12 cellular contexts compared by ENCODE assay signal in the genomic region with DNA sequence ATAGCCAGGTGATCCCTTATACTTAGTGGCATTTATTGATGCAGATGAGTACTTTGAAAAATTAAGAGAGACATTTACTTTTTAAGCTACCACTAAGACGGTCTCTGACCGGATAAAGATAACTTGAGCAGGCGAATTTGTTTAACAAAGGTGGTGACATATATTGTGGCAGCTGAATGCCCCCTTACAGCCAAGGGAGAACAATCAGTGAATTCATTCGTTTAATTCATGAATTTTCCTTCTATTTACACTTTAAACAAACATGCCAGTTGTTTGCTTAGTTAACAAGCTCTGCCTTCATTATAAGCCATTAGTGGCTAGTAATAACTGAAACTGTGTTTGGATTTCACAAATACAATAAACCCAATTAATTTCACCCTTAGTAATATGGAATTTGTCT.
DNase-seq lines count a peak whose midpoint lies in the region; ATAC-seq and TF ChIP-seq lines count a peak whose summit lies in the region.
"Had no signal": no experiment of that assay in that cellular context is flagged by ENCODE, and none has a peak within 500 bp of the region (broad histone marks: within the 10 kb centered on the region; RNA-seq: fewer than 3 reads in every experiment).

No MANE protein-coding gene starts in this region.

- H3K27ac ChIP-seq in endodermal cell (ENCODE audit: low read depth, low read length): no peak overlapping the region
- H3K27ac ChIP-seq in parathyroid adenoma: peak overlapping the region; percentile 76
- H3K27ac ChIP-seq: BLaER1 had no signal

- ATAC-seq in HG03378 (IDR thresholded peaks at IDR 0.05; ENCODE audit: unreplicated experiment): no peak
- ATAC-seq in activated CD8-positive, alpha-beta memory T cell treated with anti-CD3 and anti-CD28 coated beads, Interleukin-2, amount 10 ng/mL, durations not matched to agents 7 days and 5 days: no peak

- H3K4me1 ChIP-seq in Caco-2 (peaks cover 82% of the 10 kb centered on the region), endodermal cell (ENCODE audit: control insufficient read depth, insufficient read depth, low read length) (peaks cover 21% of the 10 kb centered on the region), parathyroid adenoma (peaks cover 38% of the 10 kb centered on the region)
- H3K4me1 ChIP-seq: BLaER1 had no signal

- H3K9ac ChIP-seq in endodermal cell (ENCODE audit: extremely low read depth, low read length, poor library complexity, severe bottlenecking) (no peak overlapping the region), parathyroid adenoma (no peak overlapping the region)
- H3K9ac ChIP-seq: BLaER1 had no signal

- H3K27me3 Mint-ChIP-seq in Caco-2 (ENCODE audit: insufficient read depth, unreplicated experiment) (no peaks in the 10 kb centered on the region), endodermal cell (ENCODE audit: insufficient read depth) (no peaks in the 10 kb centered on the region)
- no peaks in the 10 kb centered on the region for H3K27me3 Mint-ChIP-seq in activated CD8-positive, alpha-beta memory T cell treated with anti-CD3 and anti-CD28 coated beads, Interleukin-2, amount 10 ng/mL, durations not matched to agents 7 days and 5 days
- H3K27me3 Mint-ChIP-seq: activated B cell treated with CpG ODN at 0.5 μM for 24 hours; activated T-cell treated with anti-CD3 and anti-CD28 coated beads, Interleukin-2, amount 50 U/mL, for 24 hours had no signal

- peaks cover 12% of the 10 kb centered on the region for H3K36me3 Mint-ChIP-seq in Caco-2 (ENCODE audit: insufficient read depth, unreplicated experiment)
- no peaks in the 10 kb centered on the region for H3K36me3 Mint-ChIP-seq in endodermal cell (ENCODE audit: low read depth)
- H3K36me3 Mint-ChIP-seq in activated CD8-positive, alpha-beta memory T cell treated with anti-CD3 and anti-CD28 coated beads, Interleukin-2, amount 10 ng/mL, durations not matched to agents 7 days and 5 days: peaks cover 2% of the 10 kb centered on the region

- CTCF ChIA-PET in Caco-2 (lab: Charles Lee): no interaction called here
- CTCF ChIA-PET in activated CD8-positive, alpha-beta memory T cell treated with anti-CD3 and anti-CD28 coated beads, Interleukin-2, amount 10 ng/mL, durations not matched to agents 7 days and 5 days (lab: Charles Lee): no interaction called here

- no peaks in the 10 kb centered on the region for H3K79me2 ChIP-seq in parathyroid adenoma

- H3K4me2 ChIP-seq in parathyroid adenoma (ENCODE audit: low read length): no peak overlapping the region
- H3K4me2 ChIP-seq: BLaER1 had no signal

- H3K36me3 ChIP-seq in Caco-2 (ENCODE audit: control insufficient read depth, insufficient read depth, low read length) (no peaks in the 10 kb centered on the region), endodermal cell (ENCODE audit: control insufficient read depth, insufficient read depth, low read length) (no peaks in the 10 kb centered on the region), parathyroid adenoma (ENCODE audit: control insufficient read depth, insufficient read depth, low read length) (no peaks in the 10 kb centered on the region)
- H3K36me3 ChIP-seq: ovary had no signal

- WGBS in endodermal cell (ENCODE audit: insufficient coverage in 1 of 2, insufficient read length in 1 of 2), 2 experiments: 77% methylated on average over 4 of the region's 4 CpGs; no CpG with 5 or more reads in 1 of the 2 experiments

- no peak for DNase-seq in Caco-2
- DNase-seq in NCI-H526 (lab: John Stamatoyannopoulos, UW): peak; percentile 77 to 84
- DNase-seq in endodermal cell: peak; percentile 24
- no peak for DNase-seq in epidermal melanocyte (ENCODE audit: insufficient read length, low spot score)
- no peak for DNase-seq in activated T-cell treated with anti-CD3 and anti-CD28 coated beads, Interleukin-2, amount 50 U/mL, for 48 hours
- DNase-seq in activated CD8-positive, alpha-beta memory T cell treated with anti-CD3 and anti-CD28 coated beads, Interleukin-2, amount 10 ng/mL, durations not matched to agents 7 days and 5 days: no peak
- DNase-seq: activated B cell treated with CpG ODN at 0.5 μM for 24 hours; activated T-cell treated with anti-CD3 and anti-CD28 coated beads, Interleukin-2, amount 50 U/mL, for 24 hours had no signal

- POLR2A ChIA-PET in Caco-2 (lab: Charles Lee): no interaction called here

- H3K9me3 ChIP-seq in Caco-2 (no peaks in the 10 kb centered on the region), endodermal cell (ENCODE audit: control insufficient read depth, low read length) (peaks cover 6% of the 10 kb centered on the region), parathyroid adenoma (ENCODE audit: control insufficient read depth, low read length) (no peaks in the 10 kb centered on the region)
- H3K9me3 ChIP-seq: BLaER1, ovary had no signal

- TF ChIP-seq CTCF in Caco-2 (IDR thresholded peaks at IDR 0.05; ENCODE audit: insufficient read depth in 1 of 2, low read depth in 1 of 2, low read length in 1 of 2, severe bottlenecking in 1 of 2, unreplicated experiment in 1 of 2): no peak
- TF ChIP-seq CTCF in endodermal cell (conservative IDR thresholded peaks at IDR 0.05): no peak
- no peak for TF ChIP-seq CTCF in parathyroid adenoma (IDR thresholded peaks at IDR 0.05)

- H3K27me3 ChIP-seq in Caco-2 (replicated peaks; ENCODE audit: control insufficient read depth, insufficient read depth, low read length) (no peaks in the 10 kb centered on the region), endodermal cell (ENCODE audit: control insufficient read depth, insufficient read depth, low read length, poor library complexity, severe bottlenecking) (no peaks in the 10 kb centered on the region), parathyroid adenoma (ENCODE audit: control insufficient read depth, insufficient read depth, low read length) (no peaks in the 10 kb centered on the region)
- H3K27me3 ChIP-seq: BLaER1, ovary had no signal

- H2AFZ ChIP-seq in parathyroid adenoma: no peak overlapping the region

- H3K27ac Mint-ChIP-seq in Caco-2 (ENCODE audit: unreplicated experiment) (peak overlapping the region; percentile 89), endodermal cell (no peak overlapping the region)
- H3K27ac Mint-ChIP-seq in activated CD8-positive, alpha-beta memory T cell treated with anti-CD3 and anti-CD28 coated beads, Interleukin-2, amount 10 ng/mL, durations not matched to agents 7 days and 5 days: no peak overlapping the region
- H3K27ac Mint-ChIP-seq: activated B cell treated with CpG ODN at 0.5 μM for 24 hours; activated T-cell treated with anti-CD3 and anti-CD28 coated beads, Interleukin-2, amount 50 U/mL, for 24 hours had no signal

- BruUV-seq in Caco-2 (replicated peaks; lab: Mats Ljungman, UMichigan): no TSS peak

- intact Hi-C loops in Caco-2 (cut with micrococcal nuclease; ENCODE audit: unreplicated experiment): loop anchor here (5.0 to 10.0 kb wide), 3 partner anchors 46 to 129 kb away; no protein-coding TSS in a partner anchor

- H3K4me3 ChIP-seq in Caco-2 (ENCODE audit: low read depth, low read length) (no peak overlapping the region), endodermal cell (ENCODE audit: low read length) (no peak overlapping the region), parathyroid adenoma (ENCODE audit: low read depth, low read length) (no peak overlapping the region)
- H3K4me3 ChIP-seq: BLaER1, ovary had no signal

- H3K4me3 Mint-ChIP-seq in Caco-2 (ENCODE audit: unreplicated experiment) (no peak overlapping the region), endodermal cell (no peak overlapping the region)
- no peak overlapping the region for H3K4me3 Mint-ChIP-seq in activated CD8-positive, alpha-beta memory T cell treated with anti-CD3 and anti-CD28 coated beads, Interleukin-2, amount 10 ng/mL, durations not matched to agents 7 days and 5 days
- H3K4me3 Mint-ChIP-seq: activated B cell treated with CpG ODN at 0.5 μM for 24 hours; activated T-cell treated with anti-CD3 and anti-CD28 coated beads, Interleukin-2, amount 50 U/mL, for 24 hours had no signal

- H3K9me3 Mint-ChIP-seq in Caco-2 (ENCODE audit: unreplicated experiment) (no peaks in the 10 kb centered on the region), endodermal cell (no peaks in the 10 kb centered on the region)
- no peaks in the 10 kb centered on the region for H3K9me3 Mint-ChIP-seq in activated CD8-positive, alpha-beta memory T cell treated with anti-CD3 and anti-CD28 coated beads, Interleukin-2, amount 10 ng/mL, durations not matched to agents 7 days and 5 days (ENCODE audit: low read depth)
- H3K9me3 Mint-ChIP-seq: activated B cell treated with CpG ODN at 0.5 μM for 24 hours; activated T-cell treated with anti-CD3 and anti-CD28 coated beads, Interleukin-2, amount 50 U/mL, for 24 hours had no signal

- peaks cover 50% of the 10 kb centered on the region for H3K4me1 Mint-ChIP-seq in Caco-2 (ENCODE audit: low read depth, unreplicated experiment)
- peaks cover 60% of the 10 kb centered on the region for H3K4me1 Mint-ChIP-seq in endodermal cell
- peaks cover 4% of the 10 kb centered on the region for H3K4me1 Mint-ChIP-seq in activated CD8-positive, alpha-beta memory T cell treated with anti-CD3 and anti-CD28 coated beads, Interleukin-2, amount 10 ng/mL, durations not matched to agents 7 days and 5 days

Comparison
In these comparisons a context has a peak if more than half of its experiments do, and no peak if none do; other contexts are left out.
1. DNase-seq: peak in NCI-H526 (2 of 2) and endodermal cell (single experiment); none in Caco-2 (0 of 2), epidermal melanocyte (single experiment), activated T-cell treated with anti-CD3 and anti-CD28 coated beads, Interleukin-2, amount 50 U/mL, for 48 hours (0 of 2) and activated CD8-positive, alpha-beta memory T cell treated with anti-CD3 and anti-CD28 coated beads, Interleukin-2, amount 10 ng/mL, durations not matched to agents 7 days and 5 days (single experiment).